22 cellular contexts compared by ENCODE assay signal in genomic region chr11:44585421-44585820, GRCh38. TPM values are rescaled to one million over a fixed set of nuclear protein-coding genes. Genes with fewer than 3 reads are reported as not detected.
DNase-seq lines count a peak whose midpoint lies in the region; ATAC-seq and TF ChIP-seq lines count a peak whose summit lies in the region.
"Had no signal": no experiment of that assay in that cellular context is flagged by ENCODE, and none has a peak within 500 bp of the region (broad histone marks: within the 10 kb centered on the region; RNA-seq: fewer than 3 reads in every experiment).

No MANE protein-coding gene starts in this region.

- ATAC-seq in Right ventricle myocardium inferior (peak; percentile 43), memory B cell (ENCODE audit: low read depth) (no peak)
- ATAC-seq: Panc1 had no signal

- no peaks in the 10 kb centered on the region for H3K9me3 Mint-ChIP-seq in memory B cell

- peak overlapping the region; percentile 47 for H3K27ac Mint-ChIP-seq in memory B cell
- H3K27ac Mint-ChIP-seq: neural progenitor cell had no signal

- H3K4me1 ChIP-seq in right atrium auricular region = peaks cover 0 to 41% of the 10 kb centered on the region in 2 donors

- no peak for TF ChIP-seq CTCF in right atrium auricular region (IDR thresholded peaks at IDR 0.05)

- no peak overlapping the region for H3K4me3 ChIP-seq in right atrium auricular region
- H3K4me3 ChIP-seq: esophagus squamous epithelium, gastrocnemius medialis, lung, neural progenitor cell had no signal

- H3K9me3 ChIP-seq in right atrium auricular region = no peaks in the 10 kb centered on the region
- H3K9me3 ChIP-seq: gastrocnemius medialis had no signal

- intact Hi-C loops in Right ventricle myocardium inferior (cut with DNase I) = no loop called here

- no peaks in the 10 kb centered on the region for H3K27me3 Mint-ChIP-seq in memory B cell

- no peak for DNase-seq in Right ventricle myocardium inferior (ENCODE audit: missing footprints)
- no peak for DNase-seq in right atrium auricular region (ENCODE audit: low spot score)
- peak; percentile 37 for DNase-seq in amniotic epithelial cell (ENCODE audit: low read depth)
- no peak for DNase-seq in memory B cell (ENCODE audit: low spot score in 2 of 2)
- peak in 6 of 49 donors; percentile 19 to 30 (median 24) for DNase-seq in substantia nigra (lab: John Stamatoyannopoulos, UW)
- no peak for DNase-seq in effector CD4-positive, alpha-beta T cell
- no peak for DNase-seq in GM19238 (ENCODE audit: insufficient read length, low spot score)
- DNase-seq in inferior parietal cortex (ENCODE audit: extremely low spot score) = no peak
- DNase-seq: activated CD4-positive, alpha-beta T cell treated with anti-CD3 and anti-CD28 coated beads for 48 hours; cortex of kidney; esophagus squamous epithelium; H7; Kasumi-1; NCI-H1694 treated with DMSO at 0.1 percent for 48 hours; NCI-H2171; stimulated activated CD4-positive, alpha-beta T cell treated with anti-CD3 and anti-CD28 coated beads, Interleukin-2, amount 100 ng/mL, for 48 hours; stimulated activated naive CD4-positive, alpha-beta T cell; T-helper 1 cell had no signal

- H3K27ac ChIP-seq in right atrium auricular region = no peak overlapping the region
- peak overlapping the region; percentile 57 for H3K27ac ChIP-seq in substantia nigra (ENCODE audit: low read depth, low read length, poor library complexity, severe bottlenecking)
- H3K27ac ChIP-seq: esophagus squamous epithelium, neural progenitor cell had no signal

- H3K36me3 ChIP-seq in right atrium auricular region = no peaks in the 10 kb centered on the region
- H3K36me3 ChIP-seq: gastrocnemius medialis, neural progenitor cell had no signal

- no peak overlapping the region for H3K4me3 Mint-ChIP-seq in memory B cell
- H3K4me3 Mint-ChIP-seq: neural progenitor cell had no signal

- no peaks in the 10 kb centered on the region for H3K27me3 ChIP-seq in right atrium auricular region
- H3K27me3 ChIP-seq: esophagus squamous epithelium, gastrocnemius medialis, neural progenitor cell had no signal

- H3K4me1 Mint-ChIP-seq in memory B cell = peaks cover 35% of the 10 kb centered on the region

- H3K36me3 Mint-ChIP-seq in memory B cell = peaks cover 45% of the 10 kb centered on the region

RNA-seq across cellular contexts. Expression of gene CD82, which starts 20.0 kb away (rescaled TPM):
- total RNA-seq in Right ventricle myocardium inferior (47.7 TPM), right atrium auricular region (10 to 100 TPM in 1 of 2 donors, 1 to 10 TPM in 1; 6.8 to 17.7 TPM)
